In genomic region chr22:23826510-23827350, GRCh38 we compare ENCODE assay signal across 7 cellular contexts. TPM values are rescaled to one million over a fixed set of nuclear protein-coding genes. Genes with fewer than 3 reads are reported as not detected.
DNase-seq lines count a peak whose midpoint lies in the region; ATAC-seq and TF ChIP-seq lines count a peak whose summit lies in the region.
"Had no signal": no experiment of that assay in that cellular context is flagged by ENCODE, and none has a peak within 500 bp of the region (broad histone marks: within the 10 kb centered on the region; RNA-seq: fewer than 3 reads in every experiment).

No MANE protein-coding gene starts in this region.

- no peak for TF ChIP-seq CTCF in glutamatergic neuron (IDR thresholded peaks at IDR 0.05; ENCODE audit: partially characterized antibody, unreplicated experiment)

- H3K27ac Mint-ChIP-seq in activated naive CD4-positive, alpha-beta T cell treated with anti-CD3 and anti-CD28 coated beads, Interleukin-2, amount 10 ng/mL, durations not matched to agents 7 days and 5 days: peak overlapping the region; percentile 95
- H3K27ac Mint-ChIP-seq in glutamatergic neuron (ENCODE audit: unreplicated experiment): peak overlapping the region; percentile 29
- H3K27ac Mint-ChIP-seq in stimulated activated naive B cell treated with anti-CD40 and anti-IgM and Interleukin-4, amounts not matched to agents 10 μg/mL and 1 μg/mL and 100 μg/mL, for 72 hours: peak overlapping the region; percentile 20

- no peak for ATAC-seq in stimulated activated naive B cell treated with anti-CD40 and anti-IgM and Interleukin-4, amounts not matched to agents 10 μg/mL and 1 μg/mL and 100 μg/mL, for 72 hours (replicated peaks)
- ATAC-seq in GM18861 (IDR thresholded peaks at IDR 0.05; ENCODE audit: unreplicated experiment) (no peak), HG02678 (IDR thresholded peaks at IDR 0.05; ENCODE audit: unreplicated experiment) (no peak)

- no peaks in the 10 kb centered on the region for H3K9me3 Mint-ChIP-seq in activated naive CD4-positive, alpha-beta T cell treated with anti-CD3 and anti-CD28 coated beads, Interleukin-2, amount 10 ng/mL, durations not matched to agents 7 days and 5 days
- H3K9me3 Mint-ChIP-seq in glutamatergic neuron (ENCODE audit: unreplicated experiment): peaks cover 1% of the 10 kb centered on the region
- H3K9me3 Mint-ChIP-seq in stimulated activated naive B cell treated with anti-CD40 and anti-IgM and Interleukin-4, amounts not matched to agents 10 μg/mL and 1 μg/mL and 100 μg/mL, for 72 hours: no peaks in the 10 kb centered on the region

- H3K4me1 Mint-ChIP-seq in activated naive CD4-positive, alpha-beta T cell treated with anti-CD3 and anti-CD28 coated beads, Interleukin-2, amount 10 ng/mL, durations not matched to agents 7 days and 5 days: peaks cover 35% of the 10 kb centered on the region
- H3K4me1 Mint-ChIP-seq in glutamatergic neuron (ENCODE audit: low read depth, unreplicated experiment): peaks cover 13% of the 10 kb centered on the region
- H3K4me1 Mint-ChIP-seq in stimulated activated naive B cell treated with anti-CD40 and anti-IgM and Interleukin-4, amounts not matched to agents 10 μg/mL and 1 μg/mL and 100 μg/mL, for 72 hours: peaks cover 30 to 60% of the 10 kb centered on the region in 2 donors

- peaks cover 65% of the 10 kb centered on the region for H3K36me3 Mint-ChIP-seq in activated naive CD4-positive, alpha-beta T cell treated with anti-CD3 and anti-CD28 coated beads, Interleukin-2, amount 10 ng/mL, durations not matched to agents 7 days and 5 days
- H3K36me3 Mint-ChIP-seq in glutamatergic neuron (ENCODE audit: unreplicated experiment): no peaks in the 10 kb centered on the region
- peaks cover 42 to 66% of the 10 kb centered on the region in 2 donors for H3K36me3 Mint-ChIP-seq in stimulated activated naive B cell treated with anti-CD40 and anti-IgM and Interleukin-4, amounts not matched to agents 10 μg/mL and 1 μg/mL and 100 μg/mL, for 72 hours

- CTCF ChIA-PET in activated naive CD4-positive, alpha-beta T cell treated with anti-CD3 and anti-CD28 coated beads, Interleukin-2, amount 10 ng/mL, durations not matched to agents 7 days and 5 days (lab: Charles Lee): no interaction called here

- no peak overlapping the region for H3K4me3 Mint-ChIP-seq in activated naive CD4-positive, alpha-beta T cell treated with anti-CD3 and anti-CD28 coated beads, Interleukin-2, amount 10 ng/mL, durations not matched to agents 7 days and 5 days
- H3K4me3 Mint-ChIP-seq in glutamatergic neuron (ENCODE audit: unreplicated experiment): no peak overlapping the region
- H3K4me3 Mint-ChIP-seq in stimulated activated naive B cell treated with anti-CD40 and anti-IgM and Interleukin-4, amounts not matched to agents 10 μg/mL and 1 μg/mL and 100 μg/mL, for 72 hours: no peak overlapping the region

- no peaks in the 10 kb centered on the region for H3K27me3 Mint-ChIP-seq in activated naive CD4-positive, alpha-beta T cell treated with anti-CD3 and anti-CD28 coated beads, Interleukin-2, amount 10 ng/mL, durations not matched to agents 7 days and 5 days
- H3K27me3 Mint-ChIP-seq in glutamatergic neuron (ENCODE audit: unreplicated experiment): peaks cover 8% of the 10 kb centered on the region
- no peaks in the 10 kb centered on the region for H3K27me3 Mint-ChIP-seq in stimulated activated naive B cell treated with anti-CD40 and anti-IgM and Interleukin-4, amounts not matched to agents 10 μg/mL and 1 μg/mL and 100 μg/mL, for 72 hours

- DNase-seq in activated naive CD4-positive, alpha-beta T cell treated with anti-CD3 and anti-CD28 coated beads, Interleukin-2, amount 10 ng/mL, durations not matched to agents 7 days and 5 days: no peak
- no peak for DNase-seq in activated naive CD4-positive, alpha-beta T cell treated with anti-CD3 and anti-CD28 coated beads, Interleukin-2, amount 50 U/mL, for 16 hours
- no peak for DNase-seq in glutamatergic neuron
- DNase-seq in stimulated activated naive B cell treated with anti-CD40 and anti-IgM and Interleukin-4, amounts not matched to agents 10 μg/mL and 1 μg/mL and 100 μg/mL, for 72 hours: no peak
- DNase-seq: NCI-H1436 treated with DMSO at 0.1 percent for 48 hours had no signal

RNA-seq across cellular contexts. Expression of gene DERL3, which starts 12.1 kb away (rescaled TPM):
- total RNA-seq in glutamatergic neuron (ENCODE audit: unreplicated experiment): 1.2 TPM

RNA-seq across cellular contexts. Expression of gene SLC2A11, which starts 30.9 kb away (rescaled TPM):
- 52.4 TPM for total RNA-seq in glutamatergic neuron (ENCODE audit: unreplicated experiment)

RNA-seq across cellular contexts. Expression of gene SMARCB1, which starts 40.0 kb away (rescaled TPM):
- 227 TPM for total RNA-seq in glutamatergic neuron (ENCODE audit: unreplicated experiment)

RNA-seq across cellular contexts. Expression of gene MMP11, which starts 54.1 kb away (rescaled TPM):
- 28.8 TPM for total RNA-seq in glutamatergic neuron (ENCODE audit: unreplicated experiment)

RNA-seq across cellular contexts. Expression of gene CHCHD10, which starts 59.0 kb away (rescaled TPM):
- 35.9 TPM for total RNA-seq in glutamatergic neuron (ENCODE audit: unreplicated experiment)

Comparison
In these comparisons a context has a peak if more than half of its experiments do, and no peak if none do; other contexts are left out.
1. H3K27ac Mint-ChIP-seq: peak in every context shown above with its lines; median percentile 95 in activated naive CD4-positive, alpha-beta T cell treated with anti-CD3 and anti-CD28 coated beads, Interleukin-2, amount 10 ng/mL, durations not matched to agents 7 days and 5 days; 29 in glutamatergic neuron; 20 in stimulated activated naive B cell treated with anti-CD40 and anti-IgM and Interleukin-4, amounts not matched to agents 10 μg/mL and 1 μg/mL and 100 μg/mL, for 72 hours.